17 cellular contexts compared by ENCODE assay signal in the genomic region with DNA sequence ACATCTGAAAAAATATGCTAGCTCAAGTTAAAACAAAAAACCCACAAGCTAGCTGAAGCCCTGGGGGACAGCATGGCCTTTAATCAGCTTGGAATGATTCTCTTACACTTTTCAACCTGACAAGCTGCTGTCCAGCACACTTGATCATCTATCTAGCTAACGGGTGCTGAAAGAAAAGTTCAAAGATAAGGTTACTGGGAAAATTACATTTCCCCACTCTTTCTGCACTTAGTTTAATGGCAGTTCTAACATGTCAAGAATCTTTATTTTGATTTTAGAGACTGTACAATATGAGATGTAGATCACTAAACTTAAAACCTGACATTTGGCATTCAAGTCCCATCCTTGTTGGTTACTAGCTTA. TPM values are rescaled to one million over a fixed set of nuclear protein-coding genes. Genes with fewer than 3 reads are reported as not detected.
DNase-seq lines count a peak whose midpoint lies in the region; ATAC-seq and TF ChIP-seq lines count a peak whose summit lies in the region.
"Had no signal": no experiment of that assay in that cellular context is flagged by ENCODE, and none has a peak within 500 bp of the region (broad histone marks: within the 10 kb centered on the region; RNA-seq: fewer than 3 reads in every experiment).

No MANE protein-coding gene starts in this region.

- no peaks in the 10 kb centered on the region for H3K27me3 Mint-ChIP-seq in activated naive CD8-positive, alpha-beta T cell
- H3K27me3 Mint-ChIP-seq in activated naive CD8-positive, alpha-beta T cell treated with anti-CD3 and anti-CD28 coated beads for 36 hours: no peaks in the 10 kb centered on the region
- H3K27me3 Mint-ChIP-seq in stimulated activated naive B cell treated with anti-CD40 and anti-IgM and Interleukin-4, amounts not matched to agents 10 μg/mL and 1 μg/mL and 100 μg/mL, for 72 hours: no peaks in the 10 kb centered on the region
- no peaks in the 10 kb centered on the region for H3K27me3 Mint-ChIP-seq in activated CD4-positive, alpha-beta memory T cell treated with anti-CD3 and anti-CD28 coated beads, Interleukin-2, amount 10 ng/mL, durations not matched to agents 7 days and 5 days

- CTCF ChIA-PET in activated CD4-positive, alpha-beta memory T cell treated with anti-CD3 and anti-CD28 coated beads, Interleukin-2, amount 10 ng/mL, durations not matched to agents 7 days and 5 days (lab: Charles Lee): interaction anchor here (0.8 to 1.3 kb wide), 2 partner anchors 9 kb away, joined by 3 to 7 read pairs; no protein-coding TSS in a partner anchor

- POLR2A ChIA-PET in activated CD4-positive, alpha-beta memory T cell treated with anti-CD3 and anti-CD28 coated beads, Interleukin-2, amount 10 ng/mL, durations not matched to agents 7 days and 5 days (lab: Charles Lee): interaction anchor here (0.9 to 1.5 kb wide), 3 partner anchors 13 to 29 kb away, joined by 4 read pairs; no protein-coding TSS in a partner anchor

- H3K36me3 Mint-ChIP-seq in activated naive CD8-positive, alpha-beta T cell: peaks cover 10% of the 10 kb centered on the region
- H3K36me3 Mint-ChIP-seq in activated naive CD8-positive, alpha-beta T cell treated with anti-CD3 and anti-CD28 coated beads for 36 hours: peaks cover 46% of the 10 kb centered on the region
- H3K36me3 Mint-ChIP-seq in stimulated activated naive B cell treated with anti-CD40 and anti-IgM and Interleukin-4, amounts not matched to agents 10 μg/mL and 1 μg/mL and 100 μg/mL, for 72 hours: peaks cover 33 to 47% of the 10 kb centered on the region in 2 donors
- H3K36me3 Mint-ChIP-seq in activated CD4-positive, alpha-beta memory T cell treated with anti-CD3 and anti-CD28 coated beads, Interleukin-2, amount 10 ng/mL, durations not matched to agents 7 days and 5 days (ENCODE audit: low read depth): peaks cover 80% of the 10 kb centered on the region

- H3K4me1 Mint-ChIP-seq in activated naive CD8-positive, alpha-beta T cell (ENCODE audit: low read depth): peaks cover 78% of the 10 kb centered on the region
- H3K4me1 Mint-ChIP-seq in activated naive CD8-positive, alpha-beta T cell treated with anti-CD3 and anti-CD28 coated beads for 36 hours: peaks cover 66% of the 10 kb centered on the region
- peaks cover 10 to 30% of the 10 kb centered on the region in 2 donors for H3K4me1 Mint-ChIP-seq in stimulated activated naive B cell treated with anti-CD40 and anti-IgM and Interleukin-4, amounts not matched to agents 10 μg/mL and 1 μg/mL and 100 μg/mL, for 72 hours
- peaks cover 37% of the 10 kb centered on the region for H3K4me1 Mint-ChIP-seq in activated CD4-positive, alpha-beta memory T cell treated with anti-CD3 and anti-CD28 coated beads, Interleukin-2, amount 10 ng/mL, durations not matched to agents 7 days and 5 days

- ATAC-seq in stimulated activated naive B cell treated with anti-CD40 and anti-IgM and Interleukin-4, amounts not matched to agents 10 μg/mL and 1 μg/mL and 100 μg/mL, for 72 hours (replicated peaks): no peak
- ATAC-seq: body of pancreas, heart right ventricle had no signal

- no peak overlapping the region for H3K4me3 Mint-ChIP-seq in activated naive CD8-positive, alpha-beta T cell
- H3K4me3 Mint-ChIP-seq in activated naive CD8-positive, alpha-beta T cell treated with anti-CD3 and anti-CD28 coated beads for 36 hours: no peak overlapping the region
- no peak overlapping the region for H3K4me3 Mint-ChIP-seq in stimulated activated naive B cell treated with anti-CD40 and anti-IgM and Interleukin-4, amounts not matched to agents 10 μg/mL and 1 μg/mL and 100 μg/mL, for 72 hours
- no peak overlapping the region for H3K4me3 Mint-ChIP-seq in activated CD4-positive, alpha-beta memory T cell treated with anti-CD3 and anti-CD28 coated beads, Interleukin-2, amount 10 ng/mL, durations not matched to agents 7 days and 5 days

- no peak for DNase-seq in activated naive CD8-positive, alpha-beta T cell treated with anti-CD3 and anti-CD28 coated beads for 36 hours
- DNase-seq in fibroblast of peridontal ligament (ENCODE audit: extremely low read depth) (peak; percentile 41), GM19240 (ENCODE audit: insufficient read length, low spot score) (no peak), NCI-H1048 (lab: John Stamatoyannopoulos, UW) (no peak)
- no peak for DNase-seq in stimulated activated naive B cell treated with anti-CD40 and anti-IgM and Interleukin-4, amounts not matched to agents 10 μg/mL and 1 μg/mL and 100 μg/mL, for 72 hours
- DNase-seq in activated CD4-positive, alpha-beta memory T cell treated with anti-CD3 and anti-CD28 coated beads, Interleukin-2, amount 10 ng/mL, durations not matched to agents 7 days and 5 days: no peak
- DNase-seq: colonic mucosa; heart right ventricle; KG1; NCI-H187 treated with DMSO at 0.1 percent for 48 hours; NCI-H226; Peyer's patch; spleen; stimulated activated CD4-positive, alpha-beta T cell treated with anti-CD3 and anti-CD28 coated beads, Interleukin-4, amount 100 ng/mL, for 4 hours had no signal

- no peaks in the 10 kb centered on the region for H3K9me3 Mint-ChIP-seq in activated naive CD8-positive, alpha-beta T cell (ENCODE audit: low read depth)
- H3K9me3 Mint-ChIP-seq in activated naive CD8-positive, alpha-beta T cell treated with anti-CD3 and anti-CD28 coated beads for 36 hours: no peaks in the 10 kb centered on the region
- no peaks in the 10 kb centered on the region for H3K9me3 Mint-ChIP-seq in stimulated activated naive B cell treated with anti-CD40 and anti-IgM and Interleukin-4, amounts not matched to agents 10 μg/mL and 1 μg/mL and 100 μg/mL, for 72 hours
- H3K9me3 Mint-ChIP-seq in activated CD4-positive, alpha-beta memory T cell treated with anti-CD3 and anti-CD28 coated beads, Interleukin-2, amount 10 ng/mL, durations not matched to agents 7 days and 5 days: no peaks in the 10 kb centered on the region

- peak overlapping the region; percentile 17 for H3K27ac Mint-ChIP-seq in activated naive CD8-positive, alpha-beta T cell
- H3K27ac Mint-ChIP-seq in activated naive CD8-positive, alpha-beta T cell treated with anti-CD3 and anti-CD28 coated beads for 36 hours: no peak overlapping the region
- peak overlapping the region; percentile 1 for H3K27ac Mint-ChIP-seq in stimulated activated naive B cell treated with anti-CD40 and anti-IgM and Interleukin-4, amounts not matched to agents 10 μg/mL and 1 μg/mL and 100 μg/mL, for 72 hours
- H3K27ac Mint-ChIP-seq in activated CD4-positive, alpha-beta memory T cell treated with anti-CD3 and anti-CD28 coated beads, Interleukin-2, amount 10 ng/mL, durations not matched to agents 7 days and 5 days: no peak overlapping the region

TF ChIP-seq in PFSK-1, 5 proteins besides CTCF, POLR2A, EP300 and RAD21:
- no peak for TF ChIP-seq SIN3A (IDR thresholded peaks at IDR 0.05; ENCODE audit: borderline replicate concordance, insufficient read depth, low read length)
- no peak for TF ChIP-seq FOXP2 (optimal IDR thresholded peaks at IDR 0.05; ENCODE audit: borderline replicate concordance, extremely low read depth, extremely low read length, insufficient read depth)
- TF ChIP-seq POLR2AphosphoS5 (IDR thresholded peaks at IDR 0.05; ENCODE audit: low read depth, low read length): no peak
- peak; percentile 61 to 84; a peak in 3 of 4 replicates for TF ChIP-seq REST (IDR thresholded peaks at IDR 0.05; ENCODE audit: insufficient read depth in 1 of 2, low read depth in 2 of 2, low read length in 2 of 2)
- TF ChIP-seq TAF1 (IDR thresholded peaks at IDR 0.05; ENCODE audit: borderline replicate concordance, insufficient read depth, low read length): no peak

RNA-seq across cellular contexts. Expression of gene STK4, which starts 53.4 kb away (rescaled TPM):
- total RNA-seq in activated naive CD8-positive, alpha-beta T cell treated with anti-CD3 and anti-CD28 coated beads for 36 hours: 100 to 1,000 TPM; 180 to 198 TPM
- 4.8 TPM for polyA plus RNA-seq in PFSK-1 (2012; ENCODE audit: insufficient read length, low read depth)
- total RNA-seq in activated CD4-positive, alpha-beta memory T cell treated with anti-CD3 and anti-CD28 coated beads, Interleukin-2, amount 10 ng/mL, durations not matched to agents 7 days and 5 days: 100 to 1,000 TPM; 204 to 213 TPM

RNA-seq across cellular contexts. Expression of gene TOMM34, which starts 59.5 kb away (rescaled TPM):
- 10 to 100 TPM; 72.9 to 75.1 TPM for total RNA-seq in activated naive CD8-positive, alpha-beta T cell treated with anti-CD3 and anti-CD28 coated beads for 36 hours
- polyA plus RNA-seq in PFSK-1 (2012; ENCODE audit: insufficient read length, low read depth): 27.8 TPM
- total RNA-seq in activated CD4-positive, alpha-beta memory T cell treated with anti-CD3 and anti-CD28 coated beads, Interleukin-2, amount 10 ng/mL, durations not matched to agents 7 days and 5 days: 10 to 100 TPM; 16.0 to 16.4 TPM

Comparison
In these comparisons a context has a peak if more than half of its experiments do, and no peak if none do; other contexts are left out.
1. H3K27ac Mint-ChIP-seq: peak in activated naive CD8-positive, alpha-beta T cell (single experiment) and stimulated activated naive B cell treated with anti-CD40 and anti-IgM and Interleukin-4, amounts not matched to agents 10 μg/mL and 1 μg/mL and 100 μg/mL, for 72 hours (single experiment); none in activated naive CD8-positive, alpha-beta T cell treated with anti-CD3 and anti-CD28 coated beads for 36 hours (single experiment) and activated CD4-positive, alpha-beta memory T cell treated with anti-CD3 and anti-CD28 coated beads, Interleukin-2, amount 10 ng/mL, durations not matched to agents 7 days and 5 days (single experiment).
2. RNA of gene TOMM34, which starts 59.5 kb away (total RNA-seq): 72.9 to 75.1 TPM in activated naive CD8-positive, alpha-beta T cell treated with anti-CD3 and anti-CD28 coated beads for 36 hours; 16.0 to 16.4 TPM in activated CD4-positive, alpha-beta memory T cell treated with anti-CD3 and anti-CD28 coated beads, Interleukin-2, amount 10 ng/mL, durations not matched to agents 7 days and 5 days; every median in the first group is over 4 times any median in the second.